In the genomic region with DNA sequence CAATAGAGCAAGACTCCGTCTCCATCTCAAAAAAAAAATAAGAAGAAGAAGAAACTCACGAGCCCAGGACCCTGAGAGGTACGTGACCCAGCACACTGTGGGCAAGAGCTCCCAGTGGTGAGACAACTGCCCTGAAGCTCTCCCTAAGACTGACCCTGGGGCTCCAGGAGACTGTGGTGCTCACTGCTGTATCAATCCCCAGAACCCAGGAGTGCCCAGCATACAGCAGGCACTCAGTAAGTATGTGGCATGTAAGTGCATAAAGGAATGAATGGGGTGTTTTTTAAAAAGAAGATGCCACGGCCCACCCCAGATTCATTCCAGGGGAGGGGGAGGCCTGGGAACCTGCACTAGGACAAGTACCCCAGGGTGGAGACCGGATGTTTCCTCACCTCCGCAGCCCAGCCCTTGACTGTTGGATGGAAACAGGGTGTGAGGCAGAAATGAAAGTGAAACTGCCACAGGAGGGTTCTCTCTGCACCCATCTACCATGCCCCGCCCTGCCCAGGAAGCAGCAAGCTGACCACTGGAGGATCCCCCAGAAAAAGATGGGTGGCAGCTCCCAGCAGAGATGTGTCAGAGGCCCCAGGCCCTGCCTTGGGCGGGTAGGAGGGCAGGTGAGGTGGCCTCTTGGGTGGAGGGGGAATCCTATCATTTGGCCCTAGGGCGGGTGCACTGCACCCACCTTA, we compare ENCODE assay signal across 8 cellular contexts. TPM values are rescaled to one million over a fixed set of nuclear protein-coding genes. Genes with fewer than 3 reads are reported as not detected.
DNase-seq lines count a peak whose midpoint lies in the region; ATAC-seq and TF ChIP-seq lines count a peak whose summit lies in the region.

No MANE protein-coding gene starts in this region.

- no peak for TF ChIP-seq CTCF in mucosa of descending colon (IDR thresholded peaks at IDR 0.05)

- peak overlapping the region; percentile 84 to 85 for H3K4me3 Mint-ChIP-seq in activated T-cell treated with anti-CD3 and anti-CD28 coated beads, Interleukin-2, amount 50 U/mL, for 72 hours

- no peaks in the 10 kb centered on the region for H3K9me3 Mint-ChIP-seq in activated T-cell treated with anti-CD3 and anti-CD28 coated beads, Interleukin-2, amount 50 U/mL, for 72 hours

- no peaks in the 10 kb centered on the region for H3K36me3 Mint-ChIP-seq in activated T-cell treated with anti-CD3 and anti-CD28 coated beads, Interleukin-2, amount 50 U/mL, for 72 hours (ENCODE audit: insufficient read depth in 2 of 2)

- ATAC-seq in GM18520 (IDR thresholded peaks at IDR 0.05; ENCODE audit: unreplicated experiment) = peak; percentile 85
- ATAC-seq in HG02642 (IDR thresholded peaks at IDR 0.05; ENCODE audit: poor library complexity, unreplicated experiment) = peak; percentile 84
- ATAC-seq in activated T-cell treated with anti-CD3 and anti-CD28 coated beads, Interleukin-2, amount 50 U/mL, for 72 hours (replicated peaks in 1 of 2) = peak; percentile 95 to 98
- ATAC-seq in mucosa of descending colon = peak; percentile 89
- ATAC-seq in sciatic nerve = no peak

- no peak overlapping the region for H3K4me3 ChIP-seq in mucosa of descending colon

- peaks cover 24% of the 10 kb centered on the region for H3K4me1 Mint-ChIP-seq in activated T-cell treated with anti-CD3 and anti-CD28 coated beads, Interleukin-2, amount 50 U/mL, for 72 hours (ENCODE audit: low read depth)

- no peaks in the 10 kb centered on the region for H3K9me3 ChIP-seq in mucosa of descending colon

- peak; percentile 65 for DNase-seq in NCI-H774 (lab: John Stamatoyannopoulos, UW)
- DNase-seq in activated T-cell treated with anti-CD3 and anti-CD28 coated beads, Interleukin-2, amount 50 U/mL, for 72 hours = peak; percentile 80 to 82
- DNase-seq in mucosa of descending colon = peak; percentile 75 to 90 (median 78)
- DNase-seq in sciatic nerve (ENCODE audit: low spot score) = no peak
- no peak for DNase-seq in Ammon's horn (ENCODE audit: low spot score)
- no peak for DNase-seq in epidermal melanocyte (ENCODE audit: insufficient read length, low spot score)

- peaks cover 39% of the 10 kb centered on the region for H3K4me1 ChIP-seq in mucosa of descending colon (ENCODE audit: low read depth)

- no peaks in the 10 kb centered on the region for H3K27me3 Mint-ChIP-seq in activated T-cell treated with anti-CD3 and anti-CD28 coated beads, Interleukin-2, amount 50 U/mL, for 72 hours (ENCODE audit: low read depth)

- no peaks in the 10 kb centered on the region for H3K36me3 ChIP-seq in mucosa of descending colon (ENCODE audit: low read depth)

- intact Hi-C loops in mucosa of descending colon (cut with DNase I, micrococcal nuclease) (no loop called here), sciatic nerve (cut with DNase I) (no loop called here)

- peak overlapping the region; percentile 92 for H3K27ac Mint-ChIP-seq in activated T-cell treated with anti-CD3 and anti-CD28 coated beads, Interleukin-2, amount 50 U/mL, for 72 hours

RNA-seq across cellular contexts. Expression of a gene that starts 12.2 kb away (rescaled TPM):
- 10 to 100 TPM; 53.4 to 61.8 TPM for total RNA-seq in activated T-cell treated with anti-CD3 and anti-CD28 coated beads, Interleukin-2, amount 50 U/mL, for 72 hours
- total RNA-seq in mucosa of descending colon (100 to 1,000 TPM; 134 to 165 (median 152) TPM), sciatic nerve (118 TPM)

Comparison
In these comparisons a context has a peak if more than half of its experiments do, and no peak if none do; other contexts are left out.
1. DNase-seq: peak in NCI-H774 (single experiment), activated T-cell treated with anti-CD3 and anti-CD28 coated beads, Interleukin-2, amount 50 U/mL, for 72 hours (2 of 2) and mucosa of descending colon (3 of 3); none in sciatic nerve (single experiment), Ammon's horn (single experiment) and epidermal melanocyte (single experiment).